Comparison of ENCODE assay signal across 12 cellular contexts in the genomic region with DNA sequence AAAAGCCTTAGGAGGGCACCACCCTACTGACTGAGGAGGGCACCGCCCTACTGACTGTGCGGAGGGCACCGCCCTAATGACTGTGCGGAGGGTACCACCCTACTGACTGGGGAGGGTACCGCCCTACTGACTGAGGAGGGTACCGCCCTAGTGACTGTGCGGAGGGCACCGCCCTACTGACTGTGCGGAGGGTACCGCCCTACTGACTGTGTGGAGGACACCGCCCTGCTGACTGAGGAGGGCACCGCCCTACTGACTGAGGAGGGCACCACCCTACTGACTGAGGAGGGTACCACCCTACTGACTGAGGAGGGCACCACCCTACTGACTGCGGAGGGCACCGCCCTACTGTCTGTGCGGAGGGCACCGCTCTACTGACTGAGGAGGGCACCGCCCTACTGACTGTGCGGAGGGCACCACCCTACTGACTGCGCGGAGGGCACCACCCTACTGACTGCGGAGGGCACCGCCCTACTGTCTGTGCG.
DNase-seq lines count a peak whose midpoint lies in the region; ATAC-seq and TF ChIP-seq lines count a peak whose summit lies in the region.
"Had no signal": no experiment of that assay in that cellular context is flagged by ENCODE, and none has a peak within 500 bp of the region (broad histone marks: within the 10 kb centered on the region; RNA-seq: fewer than 3 reads in every experiment).

No MANE protein-coding gene starts in this region.

- H3K27ac ChIP-seq in breast epithelium (no peak overlapping the region), dorsolateral prefrontal cortex (no peak overlapping the region)
- H3K27ac ChIP-seq: sigmoid colon had no signal

- H3K36me3 Mint-ChIP-seq in MCF 10A (ENCODE audit: insufficient read depth, unreplicated experiment) = no peaks in the 10 kb centered on the region
- no peaks in the 10 kb centered on the region for H3K36me3 Mint-ChIP-seq in activated CD8-positive, alpha-beta T cell treated with anti-CD3 and anti-CD28 coated beads, Interleukin-2, amount 10 ng/mL, durations not matched to agents 7 days and 5 days (ENCODE audit: low read depth)

- DNase-seq in MCF 10A (ENCODE audit: unreplicated experiment) (peak; percentile 86), breast epithelium (ENCODE audit: low spot score in 2 of 2) (no peak), NCI-H748 treated with DMSO at 0.1 percent for 48 hours (lab: John Stamatoyannopoulos, UW) (peak; percentile 81), pulmonary artery endothelial cell (ENCODE audit: low read depth, low spot score) (peak; percentile 8), dorsolateral prefrontal cortex (no peak), AG20443 (ENCODE audit: low spot score) (no peak), SHP77 treated with DMSO at 0.1 percent for 48 hours (lab: John Stamatoyannopoulos, UW) (no peak)
- DNase-seq in activated CD8-positive, alpha-beta T cell treated with anti-CD3 and anti-CD28 coated beads, Interleukin-2, amount 10 ng/mL, durations not matched to agents 7 days and 5 days = peak; percentile 28
- DNase-seq: anterior cingulate cortex, IMR-90, sigmoid colon had no signal

- CTCF ChIA-PET in MCF 10A (lab: Yijun Ruan, JAX) = interaction anchor here (0.6 to 0.8 kb wide), 3 partner anchors 13 to 401 kb away, joined by 3 read pairs; no protein-coding TSS in a partner anchor
- CTCF ChIA-PET in activated CD8-positive, alpha-beta T cell treated with anti-CD3 and anti-CD28 coated beads, Interleukin-2, amount 10 ng/mL, durations not matched to agents 7 days and 5 days (lab: Charles Lee) = interaction anchor here (0.7 kb wide), 1 partner anchor 370 kb away, joined by 3 read pairs; no protein-coding TSS in a partner anchor

- H3K9me3 Mint-ChIP-seq in MCF 10A (ENCODE audit: unreplicated experiment) = no peaks in the 10 kb centered on the region
- no peaks in the 10 kb centered on the region for H3K9me3 Mint-ChIP-seq in activated CD8-positive, alpha-beta T cell treated with anti-CD3 and anti-CD28 coated beads, Interleukin-2, amount 10 ng/mL, durations not matched to agents 7 days and 5 days (ENCODE audit: insufficient read depth)

- no peaks in the 10 kb centered on the region for H3K27me3 Mint-ChIP-seq in MCF 10A (ENCODE audit: insufficient read depth, unreplicated experiment)
- no peaks in the 10 kb centered on the region for H3K27me3 Mint-ChIP-seq in activated CD8-positive, alpha-beta T cell treated with anti-CD3 and anti-CD28 coated beads, Interleukin-2, amount 10 ng/mL, durations not matched to agents 7 days and 5 days (ENCODE audit: low read depth)

- no peaks in the 10 kb centered on the region for H3K9me3 ChIP-seq in breast epithelium
- H3K9me3 ChIP-seq: BE2C, sigmoid colon had no signal

- no peaks in the 10 kb centered on the region for H3K4me1 ChIP-seq in breast epithelium

- peak overlapping the region; percentile 57 for H3K4me3 Mint-ChIP-seq in MCF 10A (ENCODE audit: unreplicated experiment)
- no peak overlapping the region for H3K4me3 Mint-ChIP-seq in activated CD8-positive, alpha-beta T cell treated with anti-CD3 and anti-CD28 coated beads, Interleukin-2, amount 10 ng/mL, durations not matched to agents 7 days and 5 days

- BruUV-seq in MCF 10A (replicated peaks; lab: Mats Ljungman, UMichigan) = no TSS peak

- H3K27me3 ChIP-seq in breast epithelium (no peaks in the 10 kb centered on the region), dorsolateral prefrontal cortex (no peaks in the 10 kb centered on the region)
- H3K27me3 ChIP-seq: BE2C, sigmoid colon had no signal

- peaks cover 9% of the 10 kb centered on the region for H3K4me1 Mint-ChIP-seq in MCF 10A (ENCODE audit: insufficient read depth, unreplicated experiment)
- H3K4me1 Mint-ChIP-seq in activated CD8-positive, alpha-beta T cell treated with anti-CD3 and anti-CD28 coated beads, Interleukin-2, amount 10 ng/mL, durations not matched to agents 7 days and 5 days (ENCODE audit: low read depth) = peaks cover 5% of the 10 kb centered on the region

- H3K4me3 ChIP-seq in breast epithelium = peak overlapping the region in 1 of 3 donors; percentile 8
- H3K4me3 ChIP-seq in dorsolateral prefrontal cortex = no peak overlapping the region
- H3K4me3 ChIP-seq: sigmoid colon had no signal

- TF ChIP-seq CTCF in MCF 10A (IDR thresholded peaks at IDR 0.05; ENCODE audit: unreplicated experiment) (no peak), breast epithelium (IDR thresholded peaks at IDR 0.05) (no peak), dorsolateral prefrontal cortex (IDR thresholded peaks at IDR 0.05 in 54 of 56, conservative IDR thresholded peaks at IDR 0.05 in 2 of 56; ENCODE audit: low read depth in 1 of 56, partially characterized antibody in 56 of 56) (no peak)

- ATAC-seq in activated CD8-positive, alpha-beta T cell treated with anti-CD3 and anti-CD28 coated beads, Interleukin-2, amount 10 ng/mL, durations not matched to agents 7 days and 5 days = no peak

- intact Hi-C loops in MCF 10A (cut with micrococcal nuclease) (loop anchor here (1.0 to 5.0 kb wide), 2 partner anchors 43 to 176 kb away; a partner anchor contains a TSS), breast epithelium (cut with DNase I; ENCODE audit: low total_unique reads) (no loop called here), dorsolateral prefrontal cortex (cut with DNase I) (loop anchor here in 1 of 2 donors (5.0 to 10.0 kb wide), 3 partner anchors 178 to 371 kb away; a partner anchor contains a TSS)

- no peak for TF ChIP-seq POLR2A in breast epithelium (IDR thresholded peaks at IDR 0.05)

- POLR2A ChIA-PET in MCF 10A (lab: Yijun Ruan, JAX) = interaction anchor here (0.7 kb wide), 1 partner anchor 9 kb away, joined by 4 read pairs; no protein-coding TSS in a partner anchor
- POLR2A ChIA-PET in activated CD8-positive, alpha-beta T cell treated with anti-CD3 and anti-CD28 coated beads, Interleukin-2, amount 10 ng/mL, durations not matched to agents 7 days and 5 days (lab: Charles Lee) = no interaction called here

- no peaks in the 10 kb centered on the region for H3K36me3 ChIP-seq in breast epithelium
- H3K36me3 ChIP-seq: BE2C, sigmoid colon had no signal

- no peak overlapping the region for H3K27ac Mint-ChIP-seq in MCF 10A (ENCODE audit: low read depth, unreplicated experiment)
- H3K27ac Mint-ChIP-seq in activated CD8-positive, alpha-beta T cell treated with anti-CD3 and anti-CD28 coated beads, Interleukin-2, amount 10 ng/mL, durations not matched to agents 7 days and 5 days = no peak overlapping the region

Comparison
In these comparisons a context has a peak if more than half of its experiments do, and no peak if none do; other contexts are left out.
1. DNase-seq: peak in MCF 10A (single experiment), NCI-H748 treated with DMSO at 0.1 percent for 48 hours (single experiment), activated CD8-positive, alpha-beta T cell treated with anti-CD3 and anti-CD28 coated beads, Interleukin-2, amount 10 ng/mL, durations not matched to agents 7 days and 5 days (single experiment) and pulmonary artery endothelial cell (single experiment); none in breast epithelium (0 of 2), dorsolateral prefrontal cortex (0 of 10), AG20443 (single experiment) and SHP77 treated with DMSO at 0.1 percent for 48 hours (single experiment).